Comparison of ENCODE assay signal across 8 cellular contexts in genomic region chr6:37210313-37210898, GRCh38. TPM values are rescaled to one million over a fixed set of nuclear protein-coding genes. Genes with fewer than 3 reads are reported as not detected.
DNase-seq lines count a peak whose midpoint lies in the region; ATAC-seq and TF ChIP-seq lines count a peak whose summit lies in the region.

No MANE protein-coding gene starts in this region.

- CTCF ChIA-PET in activated CD4-positive, alpha-beta memory T cell treated with anti-CD3 and anti-CD28 coated beads for 36 hours (lab: Charles Lee), result interaction anchor here (0.7 to 19.4 kb wide), 36 partner anchors 10 to 454 kb away, joined by 3 to 850 read pairs (median 5); partner anchors contain the start of genes C6orf89, FGD2, MTCH1 and PIM1

- peak; percentile 79 to 99 (median 94) for TF ChIP-seq CTCF in dorsolateral prefrontal cortex (IDR thresholded peaks at IDR 0.05 in 54 of 56, conservative IDR thresholded peaks at IDR 0.05 in 2 of 56; ENCODE audit: low read depth in 1 of 56, partially characterized antibody in 56 of 56)
- peak; percentile 99 for TF ChIP-seq CTCF in lung (IDR thresholded peaks at IDR 0.05; ENCODE audit: control extremely low read depth, extremely low read depth)

- no peaks in the 10 kb centered on the region for H3K4me1 ChIP-seq in lung (ENCODE audit: control insufficient read depth in 2 of 2, insufficient read depth in 2 of 2, low read length in 2 of 2)

- H3K36me3 Mint-ChIP-seq in activated CD4-positive, alpha-beta memory T cell treated with anti-CD3 and anti-CD28 coated beads for 36 hours, result no peaks in the 10 kb centered on the region

- ATAC-seq in lung (ENCODE audit: insufficient read depth, low FRiP score) (peak; percentile 50), HG03139 (IDR thresholded peaks at IDR 0.05; ENCODE audit: unreplicated experiment) (no peak)

- peaks cover 47% of the 10 kb centered on the region for H3K4me1 Mint-ChIP-seq in activated CD4-positive, alpha-beta memory T cell treated with anti-CD3 and anti-CD28 coated beads for 36 hours (ENCODE audit: low read depth)

- H3K27me3 Mint-ChIP-seq in activated CD4-positive, alpha-beta memory T cell treated with anti-CD3 and anti-CD28 coated beads for 36 hours, result no peaks in the 10 kb centered on the region

- intact Hi-C loops in activated CD4-positive, alpha-beta memory T cell treated with anti-CD3 and anti-CD28 coated beads for 36 hours (cut with micrococcal nuclease), result loop anchor here (1.0 kb wide), 1 partner anchor 192 kb away; no protein-coding TSS in a partner anchor
- intact Hi-C loops in dorsolateral prefrontal cortex (cut with DNase I), result loop anchor here (2.0 to 5.0 kb wide), 5 partner anchors 38 to 443 kb away; partner anchors contain the start of genes C6orf89 (in 1 of the 2) and PIM1 (in 1 of the 2)

- no peak overlapping the region for H3K4me3 Mint-ChIP-seq in activated CD4-positive, alpha-beta memory T cell treated with anti-CD3 and anti-CD28 coated beads for 36 hours

- POLR2A ChIA-PET in activated CD4-positive, alpha-beta memory T cell treated with anti-CD3 and anti-CD28 coated beads for 36 hours (lab: Charles Lee), result interaction anchor here (1.0 to 2.5 kb wide), 7 partner anchors 37 to 325 kb away, joined by 3 to 11 read pairs (median 7); partner anchors contain the start of gene C6orf89

- peak overlapping the region; percentile 76 for H3K27ac Mint-ChIP-seq in activated CD4-positive, alpha-beta memory T cell treated with anti-CD3 and anti-CD28 coated beads for 36 hours

- H3K27me3 ChIP-seq in dorsolateral prefrontal cortex (no peaks in the 10 kb centered on the region), lung (ENCODE audit: control insufficient read depth, insufficient read depth) (no peaks in the 10 kb centered on the region)

- 62 to 65% methylated on average over 7 of the region's 7 CpGs for WGBS in lung, 2 donors

- H3K4me3 ChIP-seq in dorsolateral prefrontal cortex (no peak overlapping the region), lung (no peak overlapping the region)

- H3K27ac ChIP-seq in dorsolateral prefrontal cortex, result no peak overlapping the region
- H3K27ac ChIP-seq in lung (ENCODE audit: low read depth in 1 of 2, low read length in 1 of 2), result no peak overlapping the region

- no peaks in the 10 kb centered on the region for H3K36me3 ChIP-seq in lung (ENCODE audit: control insufficient read depth in 2 of 2, insufficient read depth in 2 of 2, low read length in 2 of 2)

- no peaks in the 10 kb centered on the region for H3K9me3 Mint-ChIP-seq in activated CD4-positive, alpha-beta memory T cell treated with anti-CD3 and anti-CD28 coated beads for 36 hours

- DNase-seq in COLO829 (ENCODE audit: low spot score) (peak; percentile 81), HS-5 (ENCODE audit: low read depth) (peak; percentile 49), NCI-H82 treated with DMSO at 0.1 percent for 48 hours (lab: John Stamatoyannopoulos, UW; ENCODE audit: unreplicated experiment) (peak; percentile 75), dorsolateral prefrontal cortex (peak in 7 of 10 donors; percentile 52 to 78 (median 57)), lung (ENCODE audit: low spot score) (peak; percentile 78)
- peak; percentile 82 for DNase-seq in activated CD4-positive, alpha-beta memory T cell treated with anti-CD3 and anti-CD28 coated beads for 36 hours
- peak; percentile 48 to 49 for DNase-seq in stimulated activated CD8-positive, alpha-beta memory T cell treated with anti-CD3 and anti-CD28 coated beads, Interleukin-2, amount 100 ng/mL, for 1 hour (ENCODE audit: low read depth in 2 of 2)

- H3K9me3 ChIP-seq in lung (ENCODE audit: control insufficient read depth in 2 of 2, insufficient read depth in 1 of 2, low read length in 1 of 2), result no peaks in the 10 kb centered on the region

RNA-seq across cellular contexts. Expression of gene PIM1, which starts 40.5 kb away (rescaled TPM):
- 100 to 1,000 TPM; 204 TPM for total RNA-seq in activated CD4-positive, alpha-beta memory T cell treated with anti-CD3 and anti-CD28 coated beads for 36 hours
- total RNA-seq in dorsolateral prefrontal cortex, result 10 to 100 TPM in 113 of 120 experiments, 1 to 10 TPM in 7; 8.8 to 61.4 (median 18.1) TPM
- total RNA-seq in lung, result 10 to 100 TPM; 43.2 to 56.2 TPM
- polyA plus RNA-seq in lung, result 100 to 1,000 TPM in 1 of 2 donors, 10 to 100 TPM in 1; 47.7 to 108 TPM

RNA-seq across cellular contexts. Expression of gene TBC1D22B, which starts 47.2 kb away (rescaled TPM):
- 10 to 100 TPM; 14.4 to 15.7 TPM for total RNA-seq in activated CD4-positive, alpha-beta memory T cell treated with anti-CD3 and anti-CD28 coated beads for 36 hours
- total RNA-seq in dorsolateral prefrontal cortex (10 to 100 TPM in 115 of 120 experiments, 1 to 10 TPM in 5; 8.8 to 17.7 (median 12.6) TPM), lung (1 to 10 TPM; 9.4 to 9.7 TPM)
- 1 to 10 TPM; 6.8 to 8.2 TPM for polyA plus RNA-seq in lung

RNA-seq across cellular contexts. Expression of gene TMEM217, which starts 47.5 kb away (rescaled TPM):
- total RNA-seq in activated CD4-positive, alpha-beta memory T cell treated with anti-CD3 and anti-CD28 coated beads for 36 hours, result 1 to 10 TPM; 2.2 to 3.3 TPM
- total RNA-seq in dorsolateral prefrontal cortex, result 1 to 10 TPM in 67 of 120 experiments, under 1 TPM in 43, not detected in 10; 0.29 to 4.3 (median 1.2) TPM
- total RNA-seq in lung, result under 1 TPM; 0.40 to 1.00 TPM
- 1 to 10 TPM in 1 of 2 donors, under 1 TPM in 1; 0.94 to 1.9 TPM for polyA plus RNA-seq in lung
